13 cellular contexts compared by ENCODE assay signal in the genomic region with DNA sequence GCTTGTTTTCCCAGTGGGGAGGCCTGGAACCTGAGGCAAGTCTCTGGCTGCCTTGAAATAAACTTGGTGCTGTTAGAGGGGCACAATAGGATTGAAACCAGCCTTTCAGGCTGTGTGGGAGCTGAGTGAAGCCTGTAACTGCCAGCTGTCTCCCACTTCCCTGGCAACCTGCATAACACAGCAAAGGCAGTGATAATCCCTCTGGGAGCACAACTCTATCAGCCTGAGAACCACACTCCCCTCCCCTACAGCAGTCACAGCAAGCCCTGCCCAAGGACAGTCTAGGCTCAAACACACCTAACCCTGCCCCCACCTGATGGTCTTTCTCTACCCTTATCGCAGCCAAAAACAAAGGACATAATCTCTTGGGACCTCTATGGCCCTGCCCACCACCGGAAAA.
"Had no signal": no experiment of that assay in that cellular context is flagged by ENCODE, and none has a peak within 500 bp of the region (broad histone marks: within the 10 kb centered on the region; RNA-seq: fewer than 3 reads in every experiment).

No MANE protein-coding gene starts in this region.

- DNase-seq: activated CD4-positive, alpha-beta T cell treated with anti-CD3 and anti-CD28 coated beads for 1 hour; activated CD4-positive, alpha-beta T cell treated with anti-CD3 and anti-CD28 coated beads, Interleukin-2, amount 50 U/mL, for 1 hour; activated CD8-positive, alpha-beta T cell treated with anti-CD3 and anti-CD28 coated beads, Interleukin-2, amount 10 ng/mL, durations not matched to agents 7 days and 5 days; activated gamma-delta T cell; anterior cingulate cortex; body of pancreas; effector CD8-positive, alpha-beta T cell; foreskin keratinocyte; kidney; naive thymus-derived CD8-positive, alpha-beta T cell; stimulated activated CD4-positive, alpha-beta T cell treated with anti-CD3 and anti-CD28 coated beads, Interleukin-2, amount 100 ng/mL, for 48 hours; stimulated activated naive CD4-positive, alpha-beta T cell; upper lobe of left lung had no signal

- ATAC-seq: activated CD8-positive, alpha-beta T cell treated with anti-CD3 and anti-CD28 coated beads, Interleukin-2, amount 10 ng/mL, durations not matched to agents 7 days and 5 days; body of pancreas; foreskin keratinocyte; naive thymus-derived CD8-positive, alpha-beta T cell had no signal
